ENCODE assay signal across 8 cellular contexts in the genomic region with DNA sequence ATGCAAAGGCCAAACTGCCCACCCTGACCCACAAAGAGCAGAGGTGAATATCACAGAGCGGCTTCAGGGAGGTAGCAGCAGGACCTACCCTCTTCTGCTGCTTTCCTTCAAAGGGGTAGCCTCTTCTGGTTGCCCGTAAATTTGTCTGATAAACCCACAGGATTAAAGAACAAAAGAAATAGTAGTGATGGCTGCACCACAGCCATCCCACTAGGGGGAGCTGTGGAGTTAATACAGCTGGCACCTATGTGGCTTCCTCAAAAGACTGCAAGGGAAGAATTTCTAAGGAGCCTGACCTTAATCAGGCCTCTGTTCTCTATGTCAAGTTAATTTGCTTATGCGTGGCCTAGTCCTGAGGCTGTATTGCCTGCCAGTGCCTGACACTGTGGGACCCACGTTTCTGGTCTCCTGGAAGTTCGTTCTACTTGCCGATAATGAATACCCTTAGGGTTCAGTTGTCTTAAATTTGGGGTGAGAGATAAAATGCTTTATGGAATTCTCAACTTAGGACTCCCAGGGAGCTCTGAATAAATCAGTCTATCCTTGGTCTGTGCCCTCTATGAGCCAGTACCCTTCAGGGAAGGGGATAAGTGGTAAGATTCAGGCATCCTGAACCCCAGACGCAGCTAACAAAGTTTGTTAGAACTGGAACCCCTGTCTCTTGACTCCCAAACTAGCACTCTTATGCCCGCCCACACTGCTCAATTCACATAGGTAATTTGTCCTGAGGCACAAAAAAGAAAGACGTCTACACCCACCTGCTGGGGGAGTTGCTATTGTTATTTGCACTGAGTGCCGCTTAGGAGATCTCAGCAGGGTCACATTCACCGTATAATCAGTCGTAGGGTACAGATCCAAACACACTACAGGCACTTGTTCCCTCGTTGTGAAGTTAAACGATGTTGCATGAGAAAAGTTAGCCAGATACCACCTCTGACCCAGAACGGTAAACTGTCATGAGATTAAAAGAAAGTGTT.
DNase-seq lines count a peak whose midpoint lies in the region; ATAC-seq and TF ChIP-seq lines count a peak whose summit lies in the region.

No MANE protein-coding gene starts in this region.

- H3K79me2 ChIP-seq in mesendoderm (ENCODE audit: control insufficient read depth, insufficient read depth, low read length): no peaks in the 10 kb centered on the region

- H3K9ac ChIP-seq in mesendoderm (ENCODE audit: low read length): no peak overlapping the region

- no peak overlapping the region for H4K8ac ChIP-seq in mesendoderm (ENCODE audit: low read depth, low read length)

- no peak overlapping the region for H3K27ac Mint-ChIP-seq in activated CD8-positive, alpha-beta T cell treated with anti-CD3 and anti-CD28 coated beads for 36 hours

- no peak overlapping the region for H3K4me2 ChIP-seq in mesendoderm (ENCODE audit: low read length)

- no peak overlapping the region for H2BK15ac ChIP-seq in mesendoderm (replicated peaks; ENCODE audit: low read depth)

- DNase-seq in EL (peak; percentile 75), HL-60 (ENCODE audit: low read depth in 1 of 2, low spot score in 1 of 2) (peak; percentile 33 to 78), NCI-H748 treated with DMSO at 0.1 percent for 48 hours (lab: John Stamatoyannopoulos, UW) (peak; percentile 63), mesendoderm (peak; percentile 92)
- peak; percentile 74 for DNase-seq in activated CD8-positive, alpha-beta T cell treated with anti-CD3 and anti-CD28 coated beads for 36 hours
- DNase-seq in effector CD8-positive, alpha-beta T cell (lab: John Stamatoyannopoulos, UW): peak; percentile 43
- DNase-seq in stimulated activated CD8-positive, alpha-beta memory T cell treated with anti-CD3 and anti-CD28 coated beads, Interleukin-4, amount 100 ng/mL, for 4 hours (ENCODE audit: low read depth in 2 of 2, low spot score in 1 of 2): peak; percentile 7 to 39

- no CpG with 5 or more reads among the region's 15 CpGs for WGBS in mesendoderm (ENCODE audit: extremely low coverage, insufficient coverage, low lambda C conversion rate)

- no peaks in the 10 kb centered on the region for H3K27me3 ChIP-seq in HL-60 (ENCODE audit: insufficient read depth, poor library complexity, severe bottlenecking)
- H3K27me3 ChIP-seq in mesendoderm (ENCODE audit: insufficient read depth, low read length, poor library complexity): no peaks in the 10 kb centered on the region

- no peaks in the 10 kb centered on the region for H3K36me3 Mint-ChIP-seq in activated CD8-positive, alpha-beta T cell treated with anti-CD3 and anti-CD28 coated beads for 36 hours (ENCODE audit: low read depth)

- no peak overlapping the region for H3K18ac ChIP-seq in mesendoderm (ENCODE audit: low read length)

- POLR2A ChIA-PET in activated CD8-positive, alpha-beta T cell treated with anti-CD3 and anti-CD28 coated beads for 36 hours (lab: Charles Lee): interaction anchor here (0.5 to 0.9 kb wide), 2 partner anchors 27 to 234 kb away, joined by 3 to 4 read pairs; no protein-coding TSS in a partner anchor

- no peaks in the 10 kb centered on the region for H3K79me1 ChIP-seq in mesendoderm (ENCODE audit: low read length)

- CTCF ChIA-PET in activated CD8-positive, alpha-beta T cell treated with anti-CD3 and anti-CD28 coated beads for 36 hours (lab: Charles Lee): interaction anchor here (0.6 to 9.2 kb wide), 51 partner anchors 9 to 695 kb away, joined by 3 to 105 read pairs (median 3); a partner anchor contains a TSS

- H3K4me1 ChIP-seq in mesendoderm (ENCODE audit: control insufficient read depth, low read depth, low read length): no peaks in the 10 kb centered on the region

- H3K27me3 Mint-ChIP-seq in activated CD8-positive, alpha-beta T cell treated with anti-CD3 and anti-CD28 coated beads for 36 hours: no peaks in the 10 kb centered on the region

- H3K23ac ChIP-seq in mesendoderm (ENCODE audit: low read length): no peak overlapping the region

- H3K56ac ChIP-seq in mesendoderm (ENCODE audit: low read length): no peak overlapping the region

- no peak overlapping the region for H2AK5ac ChIP-seq in mesendoderm (ENCODE audit: low read length)

- no peak overlapping the region for H2BK120ac ChIP-seq in mesendoderm (ENCODE audit: low read depth, low read length)

- H3K4me3 ChIP-seq in HL-60 (replicated peaks; ENCODE audit: insufficient read depth, low read length) (no peak overlapping the region), mesendoderm (ENCODE audit: low read length) (no peak overlapping the region)

- peak; percentile 91 for TF ChIP-seq CTCF in HL-60 (IDR thresholded peaks at IDR 0.05; ENCODE audit: insufficient read depth, low read length)
- peak; percentile 85 for TF ChIP-seq CTCF in activated CD8-positive, alpha-beta T cell treated with anti-CD3 and anti-CD28 coated beads for 36 hours (IDR thresholded peaks at IDR 0.05)

- H3K4me3 Mint-ChIP-seq in activated CD8-positive, alpha-beta T cell treated with anti-CD3 and anti-CD28 coated beads for 36 hours: no peak overlapping the region

- ATAC-seq in activated CD8-positive, alpha-beta T cell treated with anti-CD3 and anti-CD28 coated beads for 36 hours: peak; percentile 90
- no peak for ATAC-seq in HG02840 (IDR thresholded peaks at IDR 0.05; ENCODE audit: low FRiP score, unreplicated experiment)

- no peak overlapping the region for H4K5ac ChIP-seq in mesendoderm (ENCODE audit: low read length)

- H2BK5ac ChIP-seq in mesendoderm (ENCODE audit: low read length): no peak overlapping the region

- peaks cover 31% of the 10 kb centered on the region for H3K4me1 Mint-ChIP-seq in activated CD8-positive, alpha-beta T cell treated with anti-CD3 and anti-CD28 coated beads for 36 hours (ENCODE audit: low read depth)

- H3K27ac ChIP-seq in HL-60 (replicated peaks) (peak overlapping the region; percentile 39), mesendoderm (ENCODE audit: low read depth, low read length) (peak overlapping the region; percentile 52)

- H3K36me3 ChIP-seq in mesendoderm (ENCODE audit: control insufficient read depth, insufficient read depth, low read length): no peaks in the 10 kb centered on the region

- no peak overlapping the region for H3K4ac ChIP-seq in mesendoderm (ENCODE audit: low read depth, low read length)

- no peaks in the 10 kb centered on the region for H3K9me3 Mint-ChIP-seq in activated CD8-positive, alpha-beta T cell treated with anti-CD3 and anti-CD28 coated beads for 36 hours

- intact Hi-C loops in activated CD8-positive, alpha-beta T cell treated with anti-CD3 and anti-CD28 coated beads for 36 hours (cut with micrococcal nuclease): loop anchor here (2.0 to 5.0 kb wide), 2 partner anchors 263 to 279 kb away; no protein-coding TSS in a partner anchor

Comparison
In these comparisons a context has a peak if more than half of its experiments do, and no peak if none do; other contexts are left out.
1. DNase-seq: peak in every context shown above with its lines; median percentile 92 in mesendoderm; 75 in EL; 74 in activated CD8-positive, alpha-beta T cell treated with anti-CD3 and anti-CD28 coated beads for 36 hours; 63 in NCI-H748 treated with DMSO at 0.1 percent for 48 hours; 56 in HL-60; 43 in effector CD8-positive, alpha-beta T cell; 23 in stimulated activated CD8-positive, alpha-beta memory T cell treated with anti-CD3 and anti-CD28 coated beads, Interleukin-4, amount 100 ng/mL, for 4 hours.